Comparison of ENCODE assay signal across 30 cellular contexts in the genomic region with DNA sequence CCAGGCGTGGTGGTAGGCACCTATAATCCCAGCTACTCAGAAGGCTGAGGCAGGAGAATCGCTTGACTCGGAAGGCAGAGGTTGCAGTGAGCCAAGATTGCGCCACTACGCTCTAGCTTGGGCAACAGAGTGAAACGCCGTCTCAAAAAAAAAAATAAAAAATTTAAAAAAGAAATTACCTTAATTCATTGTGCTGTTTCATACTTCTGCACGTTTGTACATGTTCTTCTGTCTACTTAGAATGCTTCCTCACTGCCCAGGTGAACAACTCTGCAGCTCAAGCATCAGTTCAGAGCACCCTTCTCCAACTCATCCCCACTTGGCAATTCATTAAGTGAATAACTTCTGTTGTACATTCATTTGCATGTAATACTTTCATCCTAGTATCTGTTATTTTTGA.
"Had no signal": no experiment of that assay in that cellular context is flagged by ENCODE, and none has a peak within 500 bp of the region (broad histone marks: within the 10 kb centered on the region; RNA-seq: fewer than 3 reads in every experiment).

No MANE protein-coding gene starts in this region.

- DNase-seq: activated CD4-positive, alpha-beta memory T cell treated with anti-CD3 and anti-CD28 coated beads for 36 hours; activated CD4-positive, alpha-beta T cell treated with anti-CD3 and anti-CD28 coated beads for 36 hours; activated CD4-positive, alpha-beta T cell treated with anti-CD3 and anti-CD28 coated beads, Interleukin-2, amount 10 ng/mL, durations not matched to agents 24 days and 14 days; activated CD4-positive, CD25-positive, alpha-beta regulatory T cell; activated CD4-positive, CD25-positive, alpha-beta regulatory T cell treated with anti-CD3 and anti-CD28 coated beads, Interleukin-2, amount 50 U/mL, for 72 hours; activated CD8-positive, alpha-beta memory T cell treated with anti-CD3 and anti-CD28 coated beads, Interleukin-2, amount 10 ng/mL, durations not matched to agents 7 days and 5 days; activated CD8-positive, alpha-beta memory T cell treated with anti-CD3 and anti-CD28 coated beads, Interleukin-2, amount 50 U/mL, for 4 hours; activated CD8-positive, alpha-beta T cell treated with anti-CD3 and anti-CD28 coated beads, Interleukin-2, amount 10 ng/mL, durations not matched to agents 7 days and 5 days; activated effector memory CD4-positive, alpha-beta T cell treated with anti-CD3 and anti-CD28 coated beads, Interleukin-2, amount 50 U/mL, for 16 hours; activated naive CD4-positive, alpha-beta T cell treated with anti-CD3 and anti-CD28 coated beads for 36 hours; activated T-cell treated with anti-CD3 and anti-CD28 coated beads, Interleukin-2, amount 50 U/mL, for 1 hour; activated T-cell treated with anti-CD3 and anti-CD28 coated beads, Interleukin-2, amount 50 U/mL, for 48 hours; amniotic stem cell; brain microvascular endothelial cell; central memory CD4-positive, alpha-beta T cell; cerebellar nuclear complex; colonic mucosa; effector CD4-positive, alpha-beta T cell; effector memory CD8-positive, alpha-beta T cell; erythroblast; foreskin melanocyte; heart right ventricle; T-helper 1 cell; T-helper 2 cell had no signal

- ATAC-seq: activated CD4-positive, alpha-beta T cell treated with anti-CD3 and anti-CD28 coated beads for 36 hours; activated CD8-positive, alpha-beta memory T cell treated with anti-CD3 and anti-CD28 coated beads, Interleukin-2, amount 10 ng/mL, durations not matched to agents 7 days and 5 days; activated CD8-positive, alpha-beta T cell treated with anti-CD3 and anti-CD28 coated beads, Interleukin-2, amount 10 ng/mL, durations not matched to agents 7 days and 5 days; effector memory CD8-positive, alpha-beta T cell; gastroesophageal sphincter had no signal

- H3K4me3 Mint-ChIP-seq: activated CD4-positive, alpha-beta memory T cell treated with anti-CD3 and anti-CD28 coated beads for 36 hours; activated CD4-positive, alpha-beta T cell treated with anti-CD3 and anti-CD28 coated beads for 36 hours; activated CD4-positive, alpha-beta T cell treated with anti-CD3 and anti-CD28 coated beads, Interleukin-2, amount 10 ng/mL, durations not matched to agents 24 days and 14 days; activated CD8-positive, alpha-beta memory T cell treated with anti-CD3 and anti-CD28 coated beads, Interleukin-2, amount 10 ng/mL, durations not matched to agents 7 days and 5 days; activated CD8-positive, alpha-beta T cell treated with anti-CD3 and anti-CD28 coated beads, Interleukin-2, amount 10 ng/mL, durations not matched to agents 7 days and 5 days; activated naive CD4-positive, alpha-beta T cell treated with anti-CD3 and anti-CD28 coated beads for 36 hours; activated naive CD8-positive, alpha-beta T cell; activated T-helper 1 cell treated with anti-CD3 and anti-CD28 coated beads, Interleukin-12 subunit alpha, Interleukin-12 subunit beta, Interleukin-2, Interleukin-4 antibody, amounts not matched to agents 30 ng/mL and 10 ng/mL and 1 ng/mL, durations not matched to agents 14 hours and 24 hours and 36 hours; effector memory CD8-positive, alpha-beta T cell had no signal

- H3K36me3 ChIP-seq: colonic mucosa had no signal

- H3K4me1 Mint-ChIP-seq: activated CD4-positive, alpha-beta T cell treated with anti-CD3 and anti-CD28 coated beads, Interleukin-2, amount 10 ng/mL, durations not matched to agents 24 days and 14 days; activated CD8-positive, alpha-beta memory T cell treated with anti-CD3 and anti-CD28 coated beads, Interleukin-2, amount 10 ng/mL, durations not matched to agents 7 days and 5 days had no signal

- H3K27ac Mint-ChIP-seq: activated CD4-positive, alpha-beta memory T cell treated with anti-CD3 and anti-CD28 coated beads for 36 hours; activated CD4-positive, alpha-beta T cell treated with anti-CD3 and anti-CD28 coated beads for 36 hours; activated CD4-positive, alpha-beta T cell treated with anti-CD3 and anti-CD28 coated beads, Interleukin-2, amount 10 ng/mL, durations not matched to agents 24 days and 14 days; activated CD8-positive, alpha-beta memory T cell treated with anti-CD3 and anti-CD28 coated beads, Interleukin-2, amount 10 ng/mL, durations not matched to agents 7 days and 5 days; activated CD8-positive, alpha-beta T cell treated with anti-CD3 and anti-CD28 coated beads, Interleukin-2, amount 10 ng/mL, durations not matched to agents 7 days and 5 days; activated naive CD4-positive, alpha-beta T cell treated with anti-CD3 and anti-CD28 coated beads for 36 hours; activated naive CD8-positive, alpha-beta T cell; activated T-helper 1 cell treated with anti-CD3 and anti-CD28 coated beads, Interleukin-12 subunit alpha, Interleukin-12 subunit beta, Interleukin-2, Interleukin-4 antibody, amounts not matched to agents 30 ng/mL and 10 ng/mL and 1 ng/mL, durations not matched to agents 14 hours and 24 hours and 36 hours; activated T-helper 2 cell treated with anti-CD3 and anti-CD28 coated beads, Interferon-gamma antibody, Interleukin-2, Interleukin-4, amounts not matched to agents 10 μg/mL and 5 μg/mL and 100 μg/mL, durations not matched to agents 14 hours and 24 hours and 36 hours had no signal

- H3K9me3 Mint-ChIP-seq: activated CD4-positive, alpha-beta memory T cell treated with anti-CD3 and anti-CD28 coated beads for 36 hours; activated CD4-positive, alpha-beta T cell treated with anti-CD3 and anti-CD28 coated beads, Interleukin-2, amount 10 ng/mL, durations not matched to agents 24 days and 14 days; activated naive CD4-positive, alpha-beta T cell treated with anti-CD3 and anti-CD28 coated beads for 36 hours; activated T-helper 1 cell treated with anti-CD3 and anti-CD28 coated beads, Interleukin-12 subunit alpha, Interleukin-12 subunit beta, Interleukin-2, Interleukin-4 antibody, amounts not matched to agents 30 ng/mL and 10 ng/mL and 1 ng/mL, durations not matched to agents 14 hours and 24 hours and 36 hours; activated T-helper 2 cell treated with anti-CD3 and anti-CD28 coated beads, Interferon-gamma antibody, Interleukin-2, Interleukin-4, amounts not matched to agents 10 μg/mL and 5 μg/mL and 100 μg/mL, durations not matched to agents 14 hours and 24 hours and 36 hours; effector memory CD8-positive, alpha-beta T cell had no signal

- H3K4me1 ChIP-seq: colonic mucosa had no signal

- H3K4me3 ChIP-seq: cardiac muscle cell, colonic mucosa, esophagus muscularis mucosa, gastroesophageal sphincter, heart right ventricle had no signal

- H3K9me3 ChIP-seq: colonic mucosa, esophagus muscularis mucosa, gastroesophageal sphincter, heart right ventricle had no signal

- H3K27me3 ChIP-seq: brain microvascular endothelial cell, cardiac muscle cell, colonic mucosa, esophagus muscularis mucosa, gastroesophageal sphincter, heart right ventricle had no signal

- H3K27me3 Mint-ChIP-seq: activated CD4-positive, alpha-beta memory T cell treated with anti-CD3 and anti-CD28 coated beads for 36 hours; activated CD4-positive, alpha-beta T cell treated with anti-CD3 and anti-CD28 coated beads for 36 hours; activated CD4-positive, alpha-beta T cell treated with anti-CD3 and anti-CD28 coated beads, Interleukin-2, amount 10 ng/mL, durations not matched to agents 24 days and 14 days; activated CD8-positive, alpha-beta memory T cell treated with anti-CD3 and anti-CD28 coated beads, Interleukin-2, amount 10 ng/mL, durations not matched to agents 7 days and 5 days; activated naive CD8-positive, alpha-beta T cell; effector memory CD8-positive, alpha-beta T cell had no signal

- H3K27ac ChIP-seq: brain microvascular endothelial cell, cardiac muscle cell, colonic mucosa, esophagus muscularis mucosa, gastroesophageal sphincter had no signal
